Comparison of ENCODE assay signal across 12 cellular contexts in the genomic region with DNA sequence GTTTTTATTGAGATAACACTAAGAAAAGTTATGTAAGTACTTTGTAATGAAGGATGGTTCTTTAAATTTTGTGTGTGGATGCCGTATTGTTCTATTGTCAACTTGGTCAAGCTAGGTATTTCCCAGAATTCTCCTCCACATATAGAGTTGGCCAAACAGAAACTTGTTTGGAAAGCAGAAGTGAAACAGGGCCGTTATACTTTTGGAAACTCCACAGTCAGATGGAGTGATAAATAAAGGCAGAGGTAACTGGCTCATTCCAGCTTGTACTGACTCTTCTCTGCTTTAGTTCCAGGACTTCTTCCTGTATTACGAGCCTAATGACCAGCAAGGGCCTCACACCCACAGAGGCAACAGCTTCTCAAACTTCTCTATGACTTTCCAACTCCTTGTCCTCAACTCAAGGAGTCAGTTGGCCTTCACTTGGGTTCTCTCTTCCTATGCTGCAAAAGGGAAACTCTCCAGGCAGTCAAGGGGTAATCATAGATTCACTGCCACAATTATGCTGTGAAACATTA. TPM values are rescaled to one million over a fixed set of nuclear protein-coding genes. Genes with fewer than 3 reads are reported as not detected.
DNase-seq lines count a peak whose midpoint lies in the region; ATAC-seq, FAIRE-seq and TF ChIP-seq lines count a peak whose summit lies in the region.
"Had no signal": no experiment of that assay in that cellular context is flagged by ENCODE, and none has a peak within 500 bp of the region (broad histone marks: within the 10 kb centered on the region; RNA-seq: fewer than 3 reads in every experiment).

No MANE protein-coding gene starts in this region.

- WGBS in mesenchymal stem cell = 92% methylated on average over 3 of the region's 3 CpGs

- no peak for TF ChIP-seq CTCF in GM12864 (IDR thresholded peaks at IDR 0.05; ENCODE audit: low read depth, low read length, missing control alignments)

- no peak overlapping the region for H3K14ac ChIP-seq in mesenchymal stem cell (ENCODE audit: low read length in 2 of 2)

- FAIRE-seq in frontal cortex (lab: Jason Lieb, UNC) = no peak

- H3K4me3 ChIP-seq in GM12864 (ENCODE audit: low read depth, low read length) (peak overlapping the region; percentile 9), mesenchymal stem cell (ENCODE audit: insufficient read depth in 1 of 2, low read depth in 1 of 2, low read length in 2 of 2) (no peak overlapping the region)
- H3K4me3 ChIP-seq: heart left ventricle, SJSA1 had no signal

- H3K36me3 ChIP-seq in mesenchymal stem cell (ENCODE audit: control insufficient read depth in 1 of 2, insufficient read depth in 2 of 2, low read depth in 1 of 2, low read length in 2 of 2) = no peaks in the 10 kb centered on the region
- H3K36me3 ChIP-seq: SJSA1 had no signal

- POLR2A ChIA-PET in activated naive CD8-positive, alpha-beta T cell treated with anti-CD3 and anti-CD28 coated beads, Interleukin-2, amount 10 ng/mL, durations not matched to agents 7 days and 5 days (lab: Charles Lee) = no interaction called here

- no peak overlapping the region for H3K4ac ChIP-seq in mesenchymal stem cell (ENCODE audit: low read depth in 1 of 2, low read length in 2 of 2)

- H3K4me3 Mint-ChIP-seq in activated naive CD8-positive, alpha-beta T cell treated with anti-CD3 and anti-CD28 coated beads, Interleukin-2, amount 10 ng/mL, durations not matched to agents 7 days and 5 days = no peak overlapping the region

- H3K9me3 Mint-ChIP-seq in activated naive CD8-positive, alpha-beta T cell treated with anti-CD3 and anti-CD28 coated beads, Interleukin-2, amount 10 ng/mL, durations not matched to agents 7 days and 5 days = no peaks in the 10 kb centered on the region

- no peak overlapping the region for H3K9ac ChIP-seq in mesenchymal stem cell (ENCODE audit: low read length)

- DNase-seq in GM12864 (ENCODE audit: low read depth) (peak; percentile 60), mesenchymal stem cell (no peak), frontal cortex (ENCODE audit: low spot score in 2 of 2) (no peak), NCI-H2227 (lab: John Stamatoyannopoulos, UW; ENCODE audit: unreplicated experiment) (no peak)
- no peak for DNase-seq in activated naive CD8-positive, alpha-beta T cell treated with anti-CD3 and anti-CD28 coated beads, Interleukin-2, amount 10 ng/mL, durations not matched to agents 7 days and 5 days
- DNase-seq in stimulated activated CD4-positive, alpha-beta T cell treated with anti-CD3 and anti-CD28 coated beads, Interleukin-2, amount 100 ng/mL, for 24 hours = no peak
- DNase-seq: anterior cingulate cortex, DMS53, heart left ventricle had no signal

- peaks cover 12% of the 10 kb centered on the region for H3K4me1 Mint-ChIP-seq in activated naive CD8-positive, alpha-beta T cell treated with anti-CD3 and anti-CD28 coated beads, Interleukin-2, amount 10 ng/mL, durations not matched to agents 7 days and 5 days

- no peak overlapping the region for H2AK5ac ChIP-seq in mesenchymal stem cell (ENCODE audit: low read length, severe bottlenecking)

- no peak overlapping the region for H3K18ac ChIP-seq in mesenchymal stem cell (ENCODE audit: low read depth in 1 of 2, low read length in 2 of 2)

- no peaks in the 10 kb centered on the region for H3K27me3 Mint-ChIP-seq in activated naive CD8-positive, alpha-beta T cell treated with anti-CD3 and anti-CD28 coated beads, Interleukin-2, amount 10 ng/mL, durations not matched to agents 7 days and 5 days

- H3K27ac ChIP-seq in mesenchymal stem cell (ENCODE audit: low read length, poor library complexity, severe bottlenecking) = no peak overlapping the region
- H3K27ac ChIP-seq: SJSA1 had no signal

- no peak overlapping the region for H4K91ac ChIP-seq in mesenchymal stem cell (ENCODE audit: low read length)

- H2BK120ac ChIP-seq in mesenchymal stem cell (ENCODE audit: low read depth, low read length) = no peak overlapping the region

- peaks cover 3% of the 10 kb centered on the region for H3K36me3 Mint-ChIP-seq in activated naive CD8-positive, alpha-beta T cell treated with anti-CD3 and anti-CD28 coated beads, Interleukin-2, amount 10 ng/mL, durations not matched to agents 7 days and 5 days

- no peak overlapping the region for H2BK5ac ChIP-seq in mesenchymal stem cell (ENCODE audit: low read depth, low read length, poor library complexity, severe bottlenecking)

- H2AFZ ChIP-seq in mesenchymal stem cell (ENCODE audit: low read depth, low read length) = no peak overlapping the region

- peak overlapping the region; percentile 6 for H3K27ac Mint-ChIP-seq in activated naive CD8-positive, alpha-beta T cell treated with anti-CD3 and anti-CD28 coated beads, Interleukin-2, amount 10 ng/mL, durations not matched to agents 7 days and 5 days

- ATAC-seq in GM21367 (IDR thresholded peaks at IDR 0.05; ENCODE audit: unreplicated experiment) (peak; percentile 62), HG03460 (IDR thresholded peaks at IDR 0.05; ENCODE audit: unreplicated experiment) (peak; percentile 76)
- no peak for ATAC-seq in activated naive CD8-positive, alpha-beta T cell treated with anti-CD3 and anti-CD28 coated beads, Interleukin-2, amount 10 ng/mL, durations not matched to agents 7 days and 5 days (ENCODE audit: low read depth)

- no peak overlapping the region for H3K4me2 ChIP-seq in mesenchymal stem cell (ENCODE audit: low read length, poor library complexity, severe bottlenecking)

- H2BK12ac ChIP-seq in mesenchymal stem cell (ENCODE audit: low read length in 2 of 2) = no peak overlapping the region

- H3K79me1 ChIP-seq in mesenchymal stem cell (replicated peaks; ENCODE audit: low read length, poor library complexity, severe bottlenecking) = peaks cover 15% of the 10 kb centered on the region

- no peaks in the 10 kb centered on the region for H3K27me3 ChIP-seq in mesenchymal stem cell (ENCODE audit: control insufficient read depth in 1 of 2, insufficient read depth in 1 of 2, low read length in 2 of 2)
- H3K27me3 ChIP-seq: heart left ventricle, SJSA1 had no signal

- H3K9me3 ChIP-seq in mesenchymal stem cell (ENCODE audit: control insufficient read depth, low read length) = no peaks in the 10 kb centered on the region
- H3K9me3 ChIP-seq: SJSA1 had no signal

- no peaks in the 10 kb centered on the region for H3K4me1 ChIP-seq in mesenchymal stem cell (ENCODE audit: control insufficient read depth, insufficient read depth, low read depth, low read length)
- H3K4me1 ChIP-seq: SJSA1 had no signal

- no peak overlapping the region for H2BK15ac ChIP-seq in mesenchymal stem cell (ENCODE audit: low read depth, poor library complexity, severe bottlenecking)

- no peak overlapping the region for H4K8ac ChIP-seq in mesenchymal stem cell (ENCODE audit: low read length)

- no peak overlapping the region for H3K23ac ChIP-seq in mesenchymal stem cell (ENCODE audit: low read length in 2 of 2)

RNA-seq across cellular contexts. Expression of gene STARD7, which starts 16.4 kb away (rescaled TPM):
- 100 to 1,000 TPM; 105 to 114 TPM for total RNA-seq in activated naive CD8-positive, alpha-beta T cell treated with anti-CD3 and anti-CD28 coated beads, Interleukin-2, amount 10 ng/mL, durations not matched to agents 7 days and 5 days
- polyA plus RNA-seq in mesenchymal stem cell (2013, experiment 1 of 2) = 43.7 TPM
- polyA plus RNA-seq in mesenchymal stem cell (2013, experiment 2 of 2) = 44.3 TPM
- total RNA-seq in frontal cortex = 174 TPM

RNA-seq across cellular contexts. Expression of gene TMEM127, which starts 40.7 kb away (rescaled TPM):
- 10 to 100 TPM; 33.4 to 39.1 TPM for total RNA-seq in activated naive CD8-positive, alpha-beta T cell treated with anti-CD3 and anti-CD28 coated beads, Interleukin-2, amount 10 ng/mL, durations not matched to agents 7 days and 5 days
- 56.4 TPM for polyA plus RNA-seq in mesenchymal stem cell (2013, experiment 1 of 2)
- 55.0 TPM for polyA plus RNA-seq in mesenchymal stem cell (2013, experiment 2 of 2)
- 14.7 TPM for total RNA-seq in frontal cortex

RNA-seq across cellular contexts. Expression of gene CIAO1, which starts 41.0 kb away (rescaled TPM):
- 10 to 100 TPM; 66.2 to 68.2 TPM for total RNA-seq in activated naive CD8-positive, alpha-beta T cell treated with anti-CD3 and anti-CD28 coated beads, Interleukin-2, amount 10 ng/mL, durations not matched to agents 7 days and 5 days
- 33.6 TPM for polyA plus RNA-seq in mesenchymal stem cell (2013, experiment 1 of 2)
- 32.9 TPM for polyA plus RNA-seq in mesenchymal stem cell (2013, experiment 2 of 2)
- 74.6 TPM for total RNA-seq in frontal cortex
